8 cellular contexts compared by ENCODE assay signal in the genomic region with DNA sequence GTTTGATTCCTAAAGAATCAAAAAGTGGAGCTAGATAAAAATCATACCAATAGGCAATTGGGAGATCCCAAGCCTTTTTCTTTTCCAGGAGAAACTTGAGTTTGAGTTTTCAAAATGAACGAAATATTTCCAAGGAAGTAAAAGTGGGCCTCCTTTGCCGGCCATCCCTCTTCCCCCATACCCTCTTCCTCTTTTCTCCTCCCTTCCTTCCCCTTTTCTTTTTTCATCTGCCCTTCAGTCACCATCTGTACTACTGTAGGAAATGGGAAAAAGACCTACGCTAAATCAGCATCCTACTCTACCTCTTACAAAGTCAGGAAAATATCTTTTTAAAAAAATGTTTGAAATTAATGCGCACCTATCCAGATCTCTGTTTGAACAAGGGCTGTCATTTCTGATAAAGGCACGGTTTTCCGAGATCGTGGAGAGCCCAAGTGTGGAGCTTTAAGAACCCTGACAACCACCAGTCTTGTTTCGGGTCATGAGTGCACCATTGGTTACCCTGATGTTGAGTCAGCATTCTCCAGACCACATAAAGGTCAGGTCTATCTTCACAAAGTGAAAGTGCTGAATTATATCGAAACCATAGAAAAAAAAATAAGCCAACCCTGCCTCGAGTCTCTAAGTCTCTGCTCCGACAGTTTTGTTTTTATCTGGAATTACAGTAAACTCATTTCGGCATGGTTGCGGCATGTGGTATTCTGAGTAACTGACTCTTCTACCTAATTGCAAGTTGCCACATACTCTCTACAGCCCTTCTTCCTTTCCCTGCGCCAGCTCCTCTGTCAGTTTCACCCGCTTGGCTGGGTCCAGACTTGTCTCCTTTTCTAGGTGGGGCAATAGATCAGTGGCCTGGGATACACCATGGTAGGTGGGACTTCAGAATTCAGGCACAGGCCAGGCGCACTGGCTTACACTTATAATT.
A peak's percentile ranks its signal among the peaks of the same experiment; 100 is the strongest.
DNase-seq lines count a peak whose midpoint lies in the region; ATAC-seq and TF ChIP-seq lines count a peak whose summit lies in the region.

No MANE protein-coding gene starts in this region.

- ATAC-seq in GM19438 (IDR thresholded peaks at IDR 0.05; ENCODE audit: low read depth, unreplicated experiment) (peak; percentile 95), HG03457 (IDR thresholded peaks at IDR 0.05; ENCODE audit: unreplicated experiment) (peak; percentile 91), lower lobe of right lung (peak; percentile 63 to 71), GM23338 (no peak)

- H3K27me3 Mint-ChIP-seq in GM23338 (ENCODE audit: insufficient read depth, low read depth, poor library complexity) = no peaks in the 10 kb centered on the region

- no peak overlapping the region for H3K4me3 ChIP-seq in BLaER1 treated with 17β-estradiol and CSF1 and Interleukin-3, amounts not matched to agents 10 nM and 100 nM
- H3K4me3 ChIP-seq in lower lobe of right lung = peak overlapping the region; percentile 21
- no peak overlapping the region for H3K4me3 ChIP-seq in GM23338

- H3K9me2 ChIP-seq in GM23338 (ENCODE audit: insufficient read depth) = no peaks in the 10 kb centered on the region; the same call in 1 of the 2 replicates

- no peak overlapping the region for H3K27ac Mint-ChIP-seq in GM23338

- H3K9me3 Mint-ChIP-seq in GM23338 = no peaks in the 10 kb centered on the region; the same call in 2 of the 3 replicates

- H3K4me2 ChIP-seq in BLaER1 treated with 17β-estradiol and CSF1 and Interleukin-3, amounts not matched to agents 10 nM and 100 nM = peak overlapping the region in 7 of 11 experiments; percentile 2 to 79 (median 58); a peak in 13 of 22 replicates
- H3K4me2 ChIP-seq in GM23338 = no peak overlapping the region

- TF ChIP-seq CTCF in lower lobe of right lung (IDR thresholded peaks at IDR 0.05) (no peak), GM23338 (conservative IDR thresholded peaks at IDR 0.05; ENCODE audit: low read depth in 2 of 2) (no peak)

- intact Hi-C loops in lower lobe of right lung (cut with DNase I) = no loop called here

- H3K9ac ChIP-seq in BLaER1 treated with 17β-estradiol and CSF1 and Interleukin-3, amounts not matched to agents 10 nM and 100 nM = peak overlapping the region in 1 of 11 experiments; percentile 24; a peak in 1 of 22 replicates

- H3K4me1 Mint-ChIP-seq in GM23338 = no peaks in the 10 kb centered on the region; the same call in 2 of the 3 replicates

- peaks cover 0 to 86% (median 15%) of the 10 kb centered on the region in 10 experiments; a peak in 13 of 20 replicates for H3K4me1 ChIP-seq in BLaER1 treated with 17β-estradiol and CSF1 and Interleukin-3, amounts not matched to agents 10 nM and 100 nM
- no peaks in the 10 kb centered on the region for H3K4me1 ChIP-seq in lower lobe of right lung
- no peaks in the 10 kb centered on the region for H3K4me1 ChIP-seq in GM23338 (ENCODE audit: insufficient read depth)

- H3K4me3 Mint-ChIP-seq in GM23338 = no peak overlapping the region

- H3K27me3 ChIP-seq in BLaER1 treated with 17β-estradiol and CSF1 and Interleukin-3, amounts not matched to agents 10 nM and 100 nM = no peaks in the 10 kb centered on the region
- H3K27me3 ChIP-seq in lower lobe of right lung (ENCODE audit: low read depth) (no peaks in the 10 kb centered on the region), GM23338 (ENCODE audit: insufficient read depth) (no peaks in the 10 kb centered on the region)

- H3F3A ChIP-seq in GM23338 (replicated peaks; ENCODE audit: low read depth) = no peaks in the 10 kb centered on the region

- H3K36me3 ChIP-seq in BLaER1 treated with 17β-estradiol and CSF1 and Interleukin-3, amounts not matched to agents 10 nM and 100 nM = no peaks in the 10 kb centered on the region
- H3K36me3 ChIP-seq in lower lobe of right lung (no peaks in the 10 kb centered on the region), GM23338 (ENCODE audit: insufficient read depth) (no peaks in the 10 kb centered on the region)

- peak overlapping the region in 4 of 11 experiments; percentile 6 to 63 (median 42); a peak in 6 of 22 replicates for H3K27ac ChIP-seq in BLaER1 treated with 17β-estradiol and CSF1 and Interleukin-3, amounts not matched to agents 10 nM and 100 nM
- H3K27ac ChIP-seq in lower lobe of right lung (no peak overlapping the region), GM23338 (ENCODE audit: low read depth) (no peak overlapping the region)

- H2AFZ ChIP-seq in GM23338 = no peak overlapping the region

- no peaks in the 10 kb centered on the region; the same call in 2 of the 3 replicates for H3K36me3 Mint-ChIP-seq in GM23338 (ENCODE audit: low read depth)

- H4K20me1 ChIP-seq in BLaER1 treated with 17β-estradiol and CSF1 and Interleukin-3, amounts not matched to agents 10 nM and 100 nM = no peaks in the 10 kb centered on the region
- no peaks in the 10 kb centered on the region for H4K20me1 ChIP-seq in GM23338 (replicated peaks; ENCODE audit: insufficient read depth)

- peaks cover 0 to 4% (median 0%) of the 10 kb centered on the region in 11 experiments; a peak in 3 of 22 replicates for H3K9me3 ChIP-seq in BLaER1 treated with 17β-estradiol and CSF1 and Interleukin-3, amounts not matched to agents 10 nM and 100 nM (replicated peaks in 1 of 11)
- no peaks in the 10 kb centered on the region for H3K9me3 ChIP-seq in lower lobe of right lung

- H3K79me2 ChIP-seq in GM23338 (replicated peaks; ENCODE audit: insufficient read depth) = no peaks in the 10 kb centered on the region

- peak; percentile 61 to 71 for DNase-seq in activated CD4-positive, alpha-beta T cell treated with anti-CD3 and anti-CD28 coated beads, Interleukin-2, amount 50 U/mL, for 48 hours
- DNase-seq in lower lobe of right lung = no peak
- DNase-seq in GM23338 (ENCODE audit: low spot score) = no peak
- no peak for DNase-seq in NCI-H1105 (lab: John Stamatoyannopoulos, UW)
- no peak for DNase-seq in NCI-H1436 (lab: John Stamatoyannopoulos, UW)

TF ChIP-seq in GM23338, 12 proteins besides CTCF, POLR2A, EP300 and RAD21 (continues in another document):
- TF ChIP-seq POLR2AphosphoS5 (IDR thresholded peaks at IDR 0.05; ENCODE audit: low read depth) (no peak), CREB1 (CRISPR knock-in tag; IDR thresholded peaks at IDR 0.05; ENCODE audit: low read depth) (no peak)
- TF ChIP-seq, protein P1, sequence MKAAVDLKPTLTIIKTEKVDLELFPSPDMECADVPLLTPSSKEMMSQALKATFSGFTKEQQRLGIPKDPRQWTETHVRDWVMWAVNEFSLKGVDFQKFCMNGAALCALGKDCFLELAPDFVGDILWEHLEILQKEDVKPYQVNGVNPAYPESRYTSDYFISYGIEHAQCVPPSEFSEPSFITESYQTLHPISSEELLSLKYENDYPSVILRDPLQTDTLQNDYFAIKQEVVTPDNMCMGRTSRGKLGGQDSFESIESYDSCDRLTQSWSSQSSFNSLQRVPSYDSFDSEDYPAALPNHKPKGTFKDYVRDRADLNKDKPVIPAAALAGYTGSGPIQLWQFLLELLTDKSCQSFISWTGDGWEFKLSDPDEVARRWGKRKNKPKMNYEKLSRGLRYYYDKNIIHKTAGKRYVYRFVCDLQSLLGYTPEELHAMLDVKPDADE (IDR thresholded peaks at IDR 0.05) = no peak

Comparison
In these comparisons a context has a peak if more than half of its experiments do, and no peak if none do; other contexts are left out.
1. DNase-seq: peak in activated CD4-positive, alpha-beta T cell treated with anti-CD3 and anti-CD28 coated beads, Interleukin-2, amount 50 U/mL, for 48 hours (2 of 2); none in lower lobe of right lung (single experiment), GM23338 (single experiment), NCI-H1105 (single experiment) and NCI-H1436 (single experiment).